ENCODE assay signal across 8 cellular contexts in the genomic region with DNA sequence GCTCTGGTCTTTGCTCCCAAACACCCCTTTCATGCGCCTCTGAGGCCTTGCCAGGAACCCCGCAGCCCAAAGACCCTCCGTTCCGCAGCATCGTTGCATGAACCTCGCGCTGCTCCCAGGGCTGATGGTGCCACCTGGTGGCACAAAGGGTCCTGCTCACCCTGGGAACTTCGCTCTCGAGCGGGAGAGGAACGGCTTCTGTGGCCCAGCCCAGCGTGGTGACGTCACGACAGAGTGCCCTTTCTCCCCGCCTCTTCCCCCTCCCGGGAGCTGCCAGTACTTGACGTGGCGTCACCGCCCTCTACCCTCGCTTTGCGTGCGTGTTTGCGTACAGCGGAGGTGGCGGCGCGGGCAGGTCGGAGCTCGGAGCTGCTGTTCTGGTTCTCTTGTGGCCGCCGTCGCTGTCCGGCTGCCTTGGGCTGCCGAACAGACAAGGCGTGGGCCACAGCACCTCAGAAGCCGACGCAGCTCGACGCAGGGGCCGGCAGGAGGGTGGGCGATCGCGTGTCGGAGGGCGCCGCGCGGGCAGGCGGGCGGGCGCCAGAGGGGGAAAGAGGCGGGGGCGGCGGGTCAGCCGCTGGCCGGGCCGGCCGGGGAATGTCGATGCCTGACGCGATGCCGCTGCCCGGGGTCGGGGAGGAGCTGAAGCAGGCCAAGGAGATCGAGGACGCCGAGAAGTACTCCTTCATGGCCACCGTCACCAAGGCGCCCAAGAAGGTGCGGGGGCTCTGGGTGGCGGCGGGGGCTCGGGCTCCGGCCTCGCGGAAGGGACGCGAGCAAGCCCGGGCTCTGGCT. TPM values are rescaled to one million over a fixed set of nuclear protein-coding genes. Genes with fewer than 3 reads are reported as not detected.
DNase-seq lines count a peak whose midpoint lies in the region; ATAC-seq, FAIRE-seq and TF ChIP-seq lines count a peak whose summit lies in the region.

A gene (plus strand): TSS at position 310 of the 795 bp plus-strand sequence. CDS start 288 bp downstream, at position 598.

- H3K14ac ChIP-seq in trophoblast cell (ENCODE audit: low read length): peak within 1 kb of the TSS; percentile 90

- intact Hi-C loops in transverse colon (cut with DNase I; ENCODE audit: low total_unique reads): loop anchor here (1.0 to 10.0 kb wide), 3 partner anchors 60 to 330 kb away; a partner anchor contains a TSS

- H3K27ac ChIP-seq in cardiac muscle cell (peak within 1 kb of the TSS; percentile 99), trophoblast cell (ENCODE audit: low read depth, low read length) (peak within 1 kb of the TSS; percentile 88), transverse colon (peak within 1 kb of the TSS; percentile 93 to 98 (median 96))

- TF ChIP-seq EP300 in transverse colon (IDR thresholded peaks at IDR 0.05; ENCODE audit: low read depth): no peak

- H4K8ac ChIP-seq in trophoblast cell (ENCODE audit: low read depth, low read length): peak within 1 kb of the TSS; percentile 85

- DNase-seq in GM12891 (ENCODE audit: insufficient read length, low spot score): peak; percentile 97
- peak; percentile 99 for DNase-seq in NCI-H1436 (lab: John Stamatoyannopoulos, UW)
- DNase-seq in T follicular helper cell (ENCODE audit: low read depth): peak; percentile 99
- DNase-seq in adipocyte (ENCODE audit: low read depth): peak; percentile 100
- peak; percentile 100 for DNase-seq in cardiac muscle cell (ENCODE audit: low read depth in 1 of 2, low spot score in 1 of 2)
- peak; percentile 99 for DNase-seq in trophoblast cell
- peak; percentile 100 for DNase-seq in transverse colon

- WGBS in trophoblast cell (ENCODE audit: extremely low coverage, insufficient coverage, insufficient read length): no CpG with 5 or more reads among the region's 79 CpGs
- 0% methylated on average over 62 of the region's 79 CpGs; no CpG with 5 or more reads in 1 of the 2 donors for WGBS in transverse colon (ENCODE audit: low coverage in 1 of 2), 2 donors

- peaks cover 16% of the 10 kb centered on the region for H3K79me2 ChIP-seq in trophoblast cell (ENCODE audit: control insufficient read depth, insufficient read depth, low read length, poor library complexity)

- peak within 1 kb of the TSS; percentile 100 for H3K4ac ChIP-seq in trophoblast cell (ENCODE audit: low read depth, low read length)

- peak within 1 kb of the TSS; percentile 96 for H3K18ac ChIP-seq in trophoblast cell (ENCODE audit: low read length)

- peak; percentile 92 for TF ChIP-seq CTCF in cardiac muscle cell (IDR thresholded peaks at IDR 0.05; ENCODE audit: low read depth, low read length)
- TF ChIP-seq CTCF in transverse colon (IDR thresholded peaks at IDR 0.05): peak; percentile 93 to 100 (median 98)

- peaks cover 14% of the 10 kb centered on the region for H3K79me1 ChIP-seq in trophoblast cell (ENCODE audit: low read length)

- no peaks in the 10 kb centered on the region for H3K9me3 ChIP-seq in adipocyte (ENCODE audit: control insufficient read depth, low read length)
- H3K9me3 ChIP-seq in cardiac muscle cell (ENCODE audit: low read depth): no peaks in the 10 kb centered on the region
- no peaks in the 10 kb centered on the region for H3K9me3 ChIP-seq in trophoblast cell (ENCODE audit: insufficient read depth, low read depth, low read length)
- no peaks in the 10 kb centered on the region for H3K9me3 ChIP-seq in transverse colon

- peaks cover 10% of the 10 kb centered on the region for H3K36me3 ChIP-seq in adipocyte (ENCODE audit: control insufficient read depth, insufficient read depth, low read length, severe bottlenecking)
- H3K36me3 ChIP-seq in cardiac muscle cell: peaks cover 9% of the 10 kb centered on the region
- no peaks in the 10 kb centered on the region for H3K36me3 ChIP-seq in trophoblast cell (ENCODE audit: control insufficient read depth in 1 of 2, insufficient read depth in 2 of 2, low read length in 2 of 2)
- no peaks in the 10 kb centered on the region for H3K36me3 ChIP-seq in transverse colon

- peak within 1 kb of the TSS; percentile 51 for H2BK12ac ChIP-seq in trophoblast cell (ENCODE audit: low read length)

- H3K4me1 ChIP-seq in adipocyte (ENCODE audit: control insufficient read depth, insufficient read depth, low read length) (peaks cover 76% of the 10 kb centered on the region), cardiac muscle cell (ENCODE audit: low read depth) (peaks cover 26% of the 10 kb centered on the region), trophoblast cell (ENCODE audit: control insufficient read depth in 1 of 2, insufficient read depth in 2 of 2, low read length in 2 of 2) (peaks cover 8 to 21% of the 10 kb centered on the region in 2 experiments), transverse colon (peaks cover 24 to 57% (median 43%) of the 10 kb centered on the region in 4 donors)

- no peak within 1 kb of the TSS for H3K23ac ChIP-seq in trophoblast cell (ENCODE audit: low read length)

- peak within 1 kb of the TSS; percentile 90 for H3K4me3 ChIP-seq in adipocyte (ENCODE audit: low read length)
- peak within 1 kb of the TSS; percentile 85 for H3K4me3 ChIP-seq in cardiac muscle cell
- H3K4me3 ChIP-seq in trophoblast cell (ENCODE audit: low read depth, low read length): peak within 1 kb of the TSS; percentile 96
- H3K4me3 ChIP-seq in transverse colon: peak within 1 kb of the TSS; percentile 69 to 86 (median 84)

- peak within 1 kb of the TSS; percentile 75 for H2AFZ ChIP-seq in trophoblast cell (ENCODE audit: insufficient read depth, low read length, poor library complexity)

- H2AK5ac ChIP-seq in trophoblast cell (ENCODE audit: low read length): peak within 1 kb of the TSS; percentile 78

- peak within 1 kb of the TSS; percentile 75 for H4K91ac ChIP-seq in trophoblast cell (ENCODE audit: low read depth, low read length)

- FAIRE-seq in GM12891 (lab: Jason Lieb, UNC): peak; percentile 99

- peak; percentile 94 for ATAC-seq in HG02840 (IDR thresholded peaks at IDR 0.05; ENCODE audit: low FRiP score, unreplicated experiment)

- in situ Hi-C loops in transverse colon (cut with MboI; ENCODE audit: low pct_ligation_motif_present in 1 of 4, low pct_unique_long_range_greater_than_20kb in 1 of 4, low sequenced_read_pairs in 3 of 4): loop anchor here (5.0 to 25.0 kb wide), 7 partner anchors 57 to 447 kb away; a partner anchor contains a TSS

- H3K27me3 ChIP-seq in adipocyte (replicated peaks; ENCODE audit: control insufficient read depth, insufficient read depth, low read length) (no peaks in the 10 kb centered on the region), cardiac muscle cell (no peaks in the 10 kb centered on the region), trophoblast cell (ENCODE audit: insufficient read depth, low read length) (no peaks in the 10 kb centered on the region), transverse colon (no peaks in the 10 kb centered on the region)

- H2BK120ac ChIP-seq in trophoblast cell (ENCODE audit: insufficient read depth, low read length, poor library complexity): peak within 1 kb of the TSS; percentile 67

- H4K12ac ChIP-seq in trophoblast cell (ENCODE audit: low read depth, low read length): peak within 1 kb of the TSS; percentile 78

- TF ChIP-seq POLR2A in GM12891 (IDR thresholded peaks at IDR 0.05; ENCODE audit: low read depth, low read length) (peak; percentile 67; the same call in 1 of the 2 replicates), transverse colon (IDR thresholded peaks at IDR 0.05) (peak; percentile 99)

- peak within 1 kb of the TSS; percentile 91 for H2BK5ac ChIP-seq in trophoblast cell (ENCODE audit: low read depth, low read length, poor library complexity)

- H3K4me2 ChIP-seq in trophoblast cell (ENCODE audit: low read length): peak within 1 kb of the TSS; percentile 98

- H3K9ac ChIP-seq in adipocyte (ENCODE audit: low read length): peak within 1 kb of the TSS; percentile 95
- H3K9ac ChIP-seq in trophoblast cell (ENCODE audit: low read length): peak within 1 kb of the TSS; percentile 94

TF ChIP-seq in GM12891, 5 proteins besides CTCF, POLR2A, EP300 and RAD21:
- TF ChIP-seq POLR2AphosphoS5 (IDR thresholded peaks at IDR 0.05; ENCODE audit: low read depth, low read length): peak; percentile 56; the same call in 1 of the 2 replicates
- TF ChIP-seq TAF1 (IDR thresholded peaks at IDR 0.05; ENCODE audit: low read depth, low read length): 0 out of 2 replicates have a peak, but pooled peaks have one; percentile 36
- peak; percentile 6; the same call in 1 of the 2 replicates for TF ChIP-seq POU2F2 (IDR thresholded peaks at IDR 0.05; ENCODE audit: low read depth, low read length)
- TF ChIP-seq PAX5 (IDR thresholded peaks at IDR 0.05; ENCODE audit: insufficient read depth, low read length, severe bottlenecking): no peak
- peak; percentile 32; the same call in 1 of the 2 replicates for TF ChIP-seq SPI1 (IDR thresholded peaks at IDR 0.05; ENCODE audit: low read depth, low read length)

RNA-seq across cellular contexts. Expression of the gene that starts here (rescaled TPM):
- polyA plus RNA-seq in GM12891 (2012; ENCODE audit: low read depth, missing spikeins): 32.7 TPM
- total RNA-seq in cardiac muscle cell (34.2 and 49.0 TPM in 2 replicates), transverse colon (10 to 100 TPM; 31.8 to 71.5 (median 51.3) TPM)
- 82.7 and 106 TPM in 2 replicates for polyA plus RNA-seq in cardiac muscle cell
- polyA plus RNA-seq in trophoblast cell (2013): 84.4 and 84.7 TPM in 2 replicates

Comparison
In these comparisons a context has a peak if more than half of its experiments do, and no peak if none do; other contexts are left out.
1. Peak in every context shown above with its lines: DNase-seq, ATAC-seq, H3K4me3 ChIP-seq and H3K27ac ChIP-seq.